1 cellular context compared by ENCODE assay signal in the genomic region with DNA sequence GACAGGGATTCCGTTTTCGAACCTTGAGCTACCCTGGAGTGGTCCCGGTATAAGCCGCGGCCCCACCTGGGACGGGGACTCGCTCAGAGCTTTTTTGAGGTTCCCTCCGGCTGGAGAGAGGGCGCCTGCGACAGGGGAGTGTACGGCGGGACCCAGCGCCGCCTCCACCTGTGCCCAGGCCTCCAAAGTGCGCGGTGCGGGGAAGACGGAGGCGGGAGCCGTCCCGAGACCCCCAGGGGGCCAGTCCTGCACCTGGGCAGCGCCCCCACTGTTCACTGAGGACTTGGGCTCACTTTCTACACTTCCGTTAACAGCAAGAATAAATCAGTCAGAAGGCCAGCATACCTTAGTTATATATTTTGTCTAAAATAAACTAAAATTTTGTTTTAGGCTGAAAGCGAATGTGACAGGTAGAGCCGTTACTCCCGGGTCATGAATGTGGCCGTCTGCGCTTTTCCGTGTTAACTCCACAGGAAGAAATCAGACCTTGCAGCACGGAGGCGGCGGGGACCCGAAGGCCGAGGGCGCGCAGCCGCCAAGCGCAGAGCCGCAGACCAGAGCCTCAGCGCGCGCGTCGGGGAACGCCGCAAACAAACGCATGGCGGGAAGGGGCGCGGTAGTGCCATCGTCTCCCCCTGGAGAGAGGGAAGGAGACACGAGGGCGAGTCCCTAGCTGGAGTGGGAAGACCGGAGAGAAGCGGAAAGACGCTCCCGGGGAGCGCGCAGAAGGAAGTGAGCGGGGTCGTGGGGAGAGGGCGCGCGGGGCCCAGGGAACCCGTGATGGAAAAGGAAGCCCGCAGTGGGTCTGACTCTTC.
TF ChIP-seq lines count a peak whose summit lies in the region.

No MANE protein-coding gene starts in this region.

TF ChIP-seq in HepG2, 621 proteins besides CTCF, POLR2A, EP300 and RAD21 (continued from another document and continues in another):
- TF ChIP-seq, protein P1, sequence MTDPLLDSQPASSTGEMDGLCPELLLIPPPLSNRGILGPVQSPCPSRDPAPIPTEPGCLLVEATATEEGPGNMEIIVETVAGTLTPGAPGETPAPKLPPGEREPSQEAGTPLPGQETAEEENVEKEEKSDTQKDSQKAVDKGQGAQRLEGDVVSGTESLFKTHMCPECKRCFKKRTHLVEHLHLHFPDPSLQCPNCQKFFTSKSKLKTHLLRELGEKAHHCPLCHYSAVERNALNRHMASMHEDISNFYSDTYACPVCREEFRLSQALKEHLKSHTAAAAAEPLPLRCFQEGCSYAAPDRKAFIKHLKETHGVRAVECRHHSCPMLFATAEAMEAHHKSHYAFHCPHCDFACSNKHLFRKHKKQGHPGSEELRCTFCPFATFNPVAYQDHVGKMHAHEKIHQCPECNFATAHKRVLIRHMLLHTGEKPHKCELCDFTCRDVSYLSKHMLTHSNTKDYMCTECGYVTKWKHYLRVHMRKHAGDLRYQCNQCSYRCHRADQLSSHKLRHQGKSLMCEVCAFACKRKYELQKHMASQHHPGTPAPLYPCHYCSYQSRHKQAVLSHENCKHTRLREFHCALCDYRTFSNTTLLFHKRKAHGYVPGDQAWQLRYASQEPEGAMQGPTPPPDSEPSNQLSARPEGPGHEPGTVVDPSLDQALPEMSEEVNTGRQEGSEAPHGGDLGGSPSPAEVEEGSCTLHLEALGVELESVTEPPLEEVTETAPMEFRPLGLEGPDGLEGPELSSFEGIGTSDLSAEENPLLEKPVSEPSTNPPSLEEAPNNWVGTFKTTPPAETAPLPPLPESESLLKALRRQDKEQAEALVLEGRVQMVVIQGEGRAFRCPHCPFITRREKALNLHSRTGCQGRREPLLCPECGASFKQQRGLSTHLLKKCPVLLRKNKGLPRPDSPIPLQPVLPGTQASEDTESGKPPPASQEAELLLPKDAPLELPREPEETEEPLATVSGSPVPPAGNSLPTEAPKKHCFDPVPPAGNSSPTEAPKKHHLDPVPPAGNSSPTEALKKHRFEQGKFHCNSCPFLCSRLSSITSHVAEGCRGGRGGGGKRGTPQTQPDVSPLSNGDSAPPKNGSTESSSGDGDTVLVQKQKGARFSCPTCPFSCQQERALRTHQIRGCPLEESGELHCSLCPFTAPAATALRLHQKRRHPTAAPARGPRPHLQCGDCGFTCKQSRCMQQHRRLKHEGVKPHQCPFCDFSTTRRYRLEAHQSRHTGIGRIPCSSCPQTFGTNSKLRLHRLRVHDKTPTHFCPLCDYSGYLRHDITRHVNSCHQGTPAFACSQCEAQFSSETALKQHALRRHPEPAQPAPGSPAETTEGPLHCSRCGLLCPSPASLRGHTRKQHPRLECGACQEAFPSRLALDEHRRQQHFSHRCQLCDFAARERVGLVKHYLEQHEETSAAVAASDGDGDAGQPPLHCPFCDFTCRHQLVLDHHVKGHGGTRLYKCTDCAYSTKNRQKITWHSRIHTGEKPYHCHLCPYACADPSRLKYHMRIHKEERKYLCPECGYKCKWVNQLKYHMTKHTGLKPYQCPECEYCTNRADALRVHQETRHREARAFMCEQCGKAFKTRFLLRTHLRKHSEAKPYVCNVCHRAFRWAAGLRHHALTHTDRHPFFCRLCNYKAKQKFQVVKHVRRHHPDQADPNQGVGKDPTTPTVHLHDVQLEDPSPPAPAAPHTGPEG (CRISPR knock-in tag; IDR thresholded peaks at IDR 0.05): peak; percentile 62
- TF ChIP-seq IRF2 (CRISPR knock-in tag; IDR thresholded peaks at IDR 0.05): no peak
- TF ChIP-seq, protein P2, sequence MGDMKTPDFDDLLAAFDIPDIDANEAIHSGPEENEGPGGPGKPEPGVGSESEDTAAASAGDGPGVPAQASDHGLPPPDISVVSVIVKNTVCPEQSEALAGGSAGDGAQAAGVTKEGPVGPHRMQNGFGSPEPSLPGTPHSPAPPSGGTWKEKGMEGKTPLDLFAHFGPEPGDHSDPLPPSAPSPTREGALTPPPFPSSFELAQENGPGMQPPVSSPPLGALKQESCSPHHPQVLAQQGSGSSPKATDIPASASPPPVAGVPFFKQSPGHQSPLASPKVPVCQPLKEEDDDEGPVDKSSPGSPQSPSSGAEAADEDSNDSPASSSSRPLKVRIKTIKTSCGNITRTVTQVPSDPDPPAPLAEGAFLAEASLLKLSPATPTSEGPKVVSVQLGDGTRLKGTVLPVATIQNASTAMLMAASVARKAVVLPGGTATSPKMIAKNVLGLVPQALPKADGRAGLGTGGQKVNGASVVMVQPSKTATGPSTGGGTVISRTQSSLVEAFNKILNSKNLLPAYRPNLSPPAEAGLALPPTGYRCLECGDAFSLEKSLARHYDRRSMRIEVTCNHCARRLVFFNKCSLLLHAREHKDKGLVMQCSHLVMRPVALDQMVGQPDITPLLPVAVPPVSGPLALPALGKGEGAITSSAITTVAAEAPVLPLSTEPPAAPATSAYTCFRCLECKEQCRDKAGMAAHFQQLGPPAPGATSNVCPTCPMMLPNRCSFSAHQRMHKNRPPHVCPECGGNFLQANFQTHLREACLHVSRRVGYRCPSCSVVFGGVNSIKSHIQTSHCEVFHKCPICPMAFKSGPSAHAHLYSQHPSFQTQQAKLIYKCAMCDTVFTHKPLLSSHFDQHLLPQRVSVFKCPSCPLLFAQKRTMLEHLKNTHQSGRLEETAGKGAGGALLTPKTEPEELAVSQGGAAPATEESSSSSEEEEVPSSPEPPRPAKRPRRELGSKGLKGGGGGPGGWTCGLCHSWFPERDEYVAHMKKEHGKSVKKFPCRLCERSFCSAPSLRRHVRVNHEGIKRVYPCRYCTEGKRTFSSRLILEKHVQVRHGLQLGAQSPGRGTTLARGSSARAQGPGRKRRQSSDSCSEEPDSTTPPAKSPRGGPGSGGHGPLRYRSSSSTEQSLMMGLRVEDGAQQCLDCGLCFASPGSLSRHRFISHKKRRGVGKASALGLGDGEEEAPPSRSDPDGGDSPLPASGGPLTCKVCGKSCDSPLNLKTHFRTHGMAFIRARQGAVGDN (CRISPR knock-in tag; IDR thresholded peaks at IDR 0.05): peak; percentile 74
- 0 out of 2 replicates have a peak, but pooled peaks have one; percentile 4 for TF ChIP-seq XBP1 (CRISPR knock-in tag; IDR thresholded peaks at IDR 0.05)
- TF ChIP-seq ZNF724P (CRISPR knock-in tag; IDR thresholded peaks at IDR 0.05; ENCODE audit: borderline replicate concordance): no peak
- no peak for TF ChIP-seq MTA1 (CRISPR knock-in tag; IDR thresholded peaks at IDR 0.05; ENCODE audit: borderline replicate concordance)
- TF ChIP-seq, protein P3, sequence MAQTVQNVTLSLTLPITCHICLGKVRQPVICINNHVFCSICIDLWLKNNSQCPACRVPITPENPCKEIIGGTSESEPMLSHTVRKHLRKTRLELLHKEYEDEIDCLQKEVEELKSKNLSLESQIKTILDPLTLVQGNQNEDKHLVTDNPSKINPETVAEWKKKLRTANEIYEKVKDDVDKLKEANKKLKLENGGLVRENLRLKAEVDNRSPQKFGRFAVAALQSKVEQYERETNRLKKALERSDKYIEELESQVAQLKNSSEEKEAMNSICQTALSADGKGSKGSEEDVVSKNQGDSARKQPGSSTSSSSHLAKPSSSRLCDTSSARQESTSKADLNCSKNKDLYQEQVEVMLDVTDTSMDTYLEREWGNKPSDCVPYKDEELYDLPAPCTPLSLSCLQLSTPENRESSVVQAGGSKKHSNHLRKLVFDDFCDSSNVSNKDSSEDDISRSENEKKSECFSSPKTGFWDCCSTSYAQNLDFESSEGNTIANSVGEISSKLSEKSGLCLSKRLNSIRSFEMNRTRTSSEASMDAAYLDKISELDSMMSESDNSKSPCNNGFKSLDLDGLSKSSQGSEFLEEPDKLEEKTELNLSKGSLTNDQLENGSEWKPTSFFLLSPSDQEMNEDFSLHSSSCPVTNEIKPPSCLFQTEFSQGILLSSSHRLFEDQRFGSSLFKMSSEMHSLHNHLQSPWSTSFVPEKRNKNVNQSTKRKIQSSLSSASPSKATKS (CRISPR knock-in tag; IDR thresholded peaks at IDR 0.05): no peak
- TF ChIP-seq, protein P4, sequence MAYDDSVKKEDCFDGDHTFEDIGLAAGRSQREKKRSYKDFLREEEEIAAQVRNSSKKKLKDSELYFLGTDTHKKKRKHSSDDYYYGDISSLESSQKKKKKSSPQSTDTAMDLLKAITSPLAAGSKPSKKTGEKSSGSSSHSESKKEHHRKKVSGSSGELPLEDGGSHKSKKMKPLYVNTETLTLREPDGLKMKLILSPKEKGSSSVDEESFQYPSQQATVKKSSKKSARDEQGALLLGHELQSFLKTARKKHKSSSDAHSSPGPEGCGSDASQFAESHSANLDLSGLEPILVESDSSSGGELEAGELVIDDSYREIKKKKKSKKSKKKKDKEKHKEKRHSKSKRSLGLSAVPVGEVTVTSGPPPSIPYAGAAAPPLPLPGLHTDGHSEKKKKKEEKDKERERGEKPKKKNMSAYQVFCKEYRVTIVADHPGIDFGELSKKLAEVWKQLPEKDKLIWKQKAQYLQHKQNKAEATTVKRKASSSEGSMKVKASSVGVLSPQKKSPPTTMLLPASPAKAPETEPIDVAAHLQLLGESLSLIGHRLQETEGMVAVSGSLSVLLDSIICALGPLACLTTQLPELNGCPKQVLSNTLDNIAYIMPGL (CRISPR knock-in tag; IDR thresholded peaks at IDR 0.05; ENCODE audit: borderline replicate concordance in 1 of 2, low read depth in 1 of 2): peak in 1 of 2 experiments; percentile 84; a peak in 2 of 4 replicates
- no peak for TF ChIP-seq ZMYM4 (CRISPR knock-in tag; IDR thresholded peaks at IDR 0.05)
- TF ChIP-seq HNRNPLL (IDR thresholded peaks at IDR 0.05; ENCODE audit: low read depth, low read length, poor library complexity, severe bottlenecking): no peak
- no peak for TF ChIP-seq ZNF616 (CRISPR knock-in tag; IDR thresholded peaks at IDR 0.05; ENCODE audit: low read depth)
- 0 out of 2 replicates have a peak, but pooled peaks have one; percentile 64 for TF ChIP-seq MTF1 (CRISPR knock-in tag; IDR thresholded peaks at IDR 0.05)
- TF ChIP-seq ZMAT3 (CRISPR knock-in tag; conservative IDR thresholded peaks at IDR 0.05): peak; percentile 63; the same call in 1 of the 2 replicates
- no peak for TF ChIP-seq KLF13 (CRISPR knock-in tag; IDR thresholded peaks at IDR 0.05)
- TF ChIP-seq, protein P5, sequence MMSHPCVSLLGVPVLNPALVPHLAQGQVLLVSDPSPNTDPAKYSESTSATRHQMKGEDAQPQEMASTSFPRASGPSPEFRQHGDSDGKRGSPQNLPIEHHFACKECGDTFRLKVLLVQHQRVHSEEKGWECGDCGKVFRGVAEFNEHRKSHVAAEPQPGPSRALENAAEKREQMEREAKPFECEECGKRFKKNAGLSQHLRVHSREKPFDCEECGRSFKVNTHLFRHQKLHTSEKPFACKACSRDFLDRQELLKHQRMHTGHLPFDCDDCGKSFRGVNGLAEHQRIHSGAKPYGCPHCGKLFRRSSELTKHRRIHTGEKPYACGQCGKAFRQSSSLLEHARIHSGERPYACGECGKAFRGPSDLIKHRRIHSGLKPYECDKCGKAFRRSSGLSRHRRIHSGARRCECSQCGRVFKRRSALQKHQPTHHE (CRISPR knock-in tag; IDR thresholded peaks at IDR 0.05; ENCODE audit: borderline replicate concordance): 0 out of 2 replicates have a peak, but pooled peaks have one; percentile 48
- TF ChIP-seq, protein P6, sequence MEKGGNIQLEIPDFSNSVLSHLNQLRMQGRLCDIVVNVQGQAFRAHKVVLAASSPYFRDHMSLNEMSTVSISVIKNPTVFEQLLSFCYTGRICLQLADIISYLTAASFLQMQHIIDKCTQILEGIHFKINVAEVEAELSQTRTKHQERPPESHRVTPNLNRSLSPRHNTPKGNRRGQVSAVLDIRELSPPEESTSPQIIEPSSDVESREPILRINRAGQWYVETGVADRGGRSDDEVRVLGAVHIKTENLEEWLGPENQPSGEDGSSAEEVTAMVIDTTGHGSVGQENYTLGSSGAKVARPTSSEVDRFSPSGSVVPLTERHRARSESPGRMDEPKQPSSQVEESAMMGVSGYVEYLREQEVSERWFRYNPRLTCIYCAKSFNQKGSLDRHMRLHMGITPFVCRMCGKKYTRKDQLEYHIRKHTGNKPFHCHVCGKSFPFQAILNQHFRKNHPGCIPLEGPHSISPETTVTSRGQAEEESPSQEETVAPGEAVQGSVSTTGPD (CRISPR knock-in tag; IDR thresholded peaks at IDR 0.05): no peak
- TF ChIP-seq FOXA1 (IDR thresholded peaks at IDR 0.05): no peak
- no peak for TF ChIP-seq FOXA1 (CRISPR knock-in tag; IDR thresholded peaks at IDR 0.05)
- TF ChIP-seq ELF4 (CRISPR knock-in tag; IDR thresholded peaks at IDR 0.05; ENCODE audit: borderline replicate concordance): no peak
- TF ChIP-seq, protein P7, sequence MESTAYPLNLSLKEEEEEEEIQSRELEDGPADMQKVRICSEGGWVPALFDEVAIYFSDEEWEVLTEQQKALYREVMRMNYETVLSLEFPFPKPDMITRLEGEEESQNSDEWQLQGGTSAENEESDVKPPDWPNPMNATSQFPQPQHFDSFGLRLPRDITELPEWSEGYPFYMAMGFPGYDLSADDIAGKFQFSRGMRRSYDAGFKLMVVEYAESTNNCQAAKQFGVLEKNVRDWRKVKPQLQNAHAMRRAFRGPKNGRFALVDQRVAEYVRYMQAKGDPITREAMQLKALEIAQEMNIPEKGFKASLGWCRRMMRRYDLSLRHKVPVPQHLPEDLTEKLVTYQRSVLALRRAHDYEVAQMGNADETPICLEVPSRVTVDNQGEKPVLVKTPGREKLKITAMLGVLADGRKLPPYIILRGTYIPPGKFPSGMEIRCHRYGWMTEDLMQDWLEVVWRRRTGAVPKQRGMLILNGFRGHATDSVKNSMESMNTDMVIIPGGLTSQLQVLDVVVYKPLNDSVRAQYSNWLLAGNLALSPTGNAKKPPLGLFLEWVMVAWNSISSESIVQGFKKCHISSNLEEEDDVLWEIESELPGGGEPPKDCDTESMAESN (CRISPR knock-in tag; conservative IDR thresholded peaks at IDR 0.05): 0 out of 2 replicates have a peak, but pooled peaks have one; percentile 15
- TF ChIP-seq TMF1 (CRISPR knock-in tag; IDR thresholded peaks at IDR 0.05; ENCODE audit: low read depth): no peak
- TF ChIP-seq DNMT1 (CRISPR knock-in tag; IDR thresholded peaks at IDR 0.05): no peak
- no peak for TF ChIP-seq ZNF230 (CRISPR knock-in tag; IDR thresholded peaks at IDR 0.05)
- TF ChIP-seq, protein P8, sequence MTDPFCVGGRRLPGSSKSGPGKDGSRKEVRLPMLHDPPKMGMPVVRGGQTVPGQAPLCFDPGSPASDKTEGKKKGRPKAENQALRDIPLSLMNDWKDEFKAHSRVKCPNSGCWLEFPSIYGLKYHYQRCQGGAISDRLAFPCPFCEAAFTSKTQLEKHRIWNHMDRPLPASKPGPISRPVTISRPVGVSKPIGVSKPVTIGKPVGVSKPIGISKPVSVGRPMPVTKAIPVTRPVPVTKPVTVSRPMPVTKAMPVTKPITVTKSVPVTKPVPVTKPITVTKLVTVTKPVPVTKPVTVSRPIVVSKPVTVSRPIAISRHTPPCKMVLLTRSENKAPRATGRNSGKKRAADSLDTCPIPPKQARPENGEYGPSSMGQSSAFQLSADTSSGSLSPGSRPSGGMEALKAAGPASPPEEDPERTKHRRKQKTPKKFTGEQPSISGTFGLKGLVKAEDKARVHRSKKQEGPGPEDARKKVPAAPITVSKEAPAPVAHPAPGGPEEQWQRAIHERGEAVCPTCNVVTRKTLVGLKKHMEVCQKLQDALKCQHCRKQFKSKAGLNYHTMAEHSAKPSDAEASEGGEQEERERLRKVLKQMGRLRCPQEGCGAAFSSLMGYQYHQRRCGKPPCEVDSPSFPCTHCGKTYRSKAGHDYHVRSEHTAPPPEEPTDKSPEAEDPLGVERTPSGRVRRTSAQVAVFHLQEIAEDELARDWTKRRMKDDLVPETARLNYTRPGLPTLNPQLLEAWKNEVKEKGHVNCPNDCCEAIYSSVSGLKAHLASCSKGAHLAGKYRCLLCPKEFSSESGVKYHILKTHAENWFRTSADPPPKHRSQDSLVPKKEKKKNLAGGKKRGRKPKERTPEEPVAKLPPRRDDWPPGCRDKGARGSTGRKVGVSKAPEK (CRISPR knock-in tag; IDR thresholded peaks at IDR 0.05; ENCODE audit: borderline replicate concordance): peak; percentile 71; the same call in 1 of the 2 replicates
- TF ChIP-seq ARNT2 (CRISPR knock-in tag; IDR thresholded peaks at IDR 0.05; ENCODE audit: low read depth): no peak; the same call in 1 of the 2 replicates
